Comparison of ENCODE assay signal across 9 cellular contexts in genomic region chr12:21989819-21990412, GRCh38. TPM values are rescaled to one million over a fixed set of nuclear protein-coding genes. Genes with fewer than 3 reads are reported as not detected.
DNase-seq lines count a peak whose midpoint lies in the region; ATAC-seq and TF ChIP-seq lines count a peak whose summit lies in the region.
"Had no signal": no experiment of that assay in that cellular context is flagged by ENCODE, and none has a peak within 500 bp of the region (broad histone marks: within the 10 kb centered on the region; RNA-seq: fewer than 3 reads in every experiment).

No MANE protein-coding gene starts in this region.

- H3K9ac ChIP-seq in KMS-11, result no peak overlapping the region

- no peak overlapping the region for H3K4me3 ChIP-seq in CD8-positive, alpha-beta T cell (ENCODE audit: low read depth, low read length)
- H3K4me3 ChIP-seq in KMS-11 (IDR thresholded peaks at IDR 0.05; ENCODE audit: insufficient read depth, low read depth, low read length) (no peak overlapping the region), cardiac fibroblast (replicated peaks in 1 of 2; ENCODE audit: low read depth in 2 of 2, low read length in 2 of 2) (no peak overlapping the region), spleen (no peak overlapping the region)

- WGBS in spleen, 5 donors, result 55 to 61% (median 58%) methylated on average over 5 of the region's 5 CpGs

- H3K27me3 ChIP-seq in CD8-positive, alpha-beta T cell (ENCODE audit: insufficient read depth, low read length), result no peaks in the 10 kb centered on the region
- H3K27me3 ChIP-seq in KMS-11 (ENCODE audit: insufficient read depth, low read depth), result no peaks in the 10 kb centered on the region
- no peaks in the 10 kb centered on the region for H3K27me3 ChIP-seq in spleen (replicated peaks in 1 of 7)

- H4K20me1 ChIP-seq in KMS-11 (ENCODE audit: insufficient read depth), result no peaks in the 10 kb centered on the region

- intact Hi-C loops in CD8-positive, alpha-beta T cell (cut with DNase I, micrococcal nuclease), result no loop called here
- intact Hi-C loops in spleen (cut with DNase I; ENCODE audit: low total_unique reads), result no loop called here

- no peak overlapping the region for H3K4me2 ChIP-seq in KMS-11

- no peaks in the 10 kb centered on the region for H3K9me3 ChIP-seq in CD8-positive, alpha-beta T cell (ENCODE audit: low read length)
- no peaks in the 10 kb centered on the region for H3K9me3 ChIP-seq in spleen

- no peaks in the 10 kb centered on the region for H3K79me2 ChIP-seq in KMS-11 (ENCODE audit: insufficient read depth, low read depth)

- no peak for TF ChIP-seq POLR2A in spleen (IDR thresholded peaks at IDR 0.05)

- H3K27ac ChIP-seq in CD8-positive, alpha-beta T cell (ENCODE audit: low read depth, low read length), result no peak overlapping the region
- H3K27ac ChIP-seq in KMS-11 (no peak overlapping the region), spleen (no peak overlapping the region)

- H3K4me3 Mint-ChIP-seq in CD8-positive, alpha-beta T cell, result no peak overlapping the region
- H3K4me3 Mint-ChIP-seq in nephron progenitor cell, result no peak overlapping the region
- H3K4me3 Mint-ChIP-seq in activated naive CD4-positive, alpha-beta T cell treated with anti-CD3 and anti-CD28 coated beads, Interleukin-2, amount 10 ng/mL, durations not matched to agents 7 days and 5 days, result no peak overlapping the region

- no peaks in the 10 kb centered on the region for H3K9me3 Mint-ChIP-seq in CD8-positive, alpha-beta T cell
- no peaks in the 10 kb centered on the region for H3K9me3 Mint-ChIP-seq in nephron progenitor cell
- peaks cover 2% of the 10 kb centered on the region for H3K9me3 Mint-ChIP-seq in activated naive CD4-positive, alpha-beta T cell treated with anti-CD3 and anti-CD28 coated beads, Interleukin-2, amount 10 ng/mL, durations not matched to agents 7 days and 5 days
- H3K9me3 Mint-ChIP-seq: activated T-helper 2 cell treated with anti-CD3 and anti-CD28 coated beads, Interferon-gamma antibody, Interleukin-2, Interleukin-4, amounts not matched to agents 10 μg/mL and 5 μg/mL and 100 μg/mL, durations not matched to agents 14 hours and 24 hours and 36 hours had no signal

- H3K4me1 ChIP-seq in CD8-positive, alpha-beta T cell (ENCODE audit: insufficient read depth, low read length), result no peaks in the 10 kb centered on the region
- H3K4me1 ChIP-seq in KMS-11 (ENCODE audit: low read depth, poor library complexity, severe bottlenecking) (no peaks in the 10 kb centered on the region), spleen (peaks cover 0 to 5% (median 0%) of the 10 kb centered on the region in 6 donors)

- CTCF ChIA-PET in CD8-positive, alpha-beta T cell (lab: Charles Lee), result interaction anchor here (0.7 to 4.1 kb wide), 3 partner anchors 14 to 377 kb away, joined by 4 to 22 read pairs (median 4); no protein-coding TSS in a partner anchor
- CTCF ChIA-PET in activated naive CD4-positive, alpha-beta T cell treated with anti-CD3 and anti-CD28 coated beads, Interleukin-2, amount 10 ng/mL, durations not matched to agents 7 days and 5 days (lab: Charles Lee), result interaction anchor here (0.6 to 4.8 kb wide), 8 partner anchors 24 to 677 kb away, joined by 3 to 31 read pairs (median 4); no protein-coding TSS in a partner anchor

- H3K27me3 Mint-ChIP-seq in CD8-positive, alpha-beta T cell (ENCODE audit: low read depth), result peaks cover 8% of the 10 kb centered on the region
- H3K27me3 Mint-ChIP-seq in nephron progenitor cell (ENCODE audit: low read depth, poor library complexity), result no peaks in the 10 kb centered on the region
- peaks cover 12% of the 10 kb centered on the region for H3K27me3 Mint-ChIP-seq in activated naive CD4-positive, alpha-beta T cell treated with anti-CD3 and anti-CD28 coated beads, Interleukin-2, amount 10 ng/mL, durations not matched to agents 7 days and 5 days

- peak; percentile 26 for TF ChIP-seq CTCF in CD8-positive, alpha-beta T cell (IDR thresholded peaks at IDR 0.05)
- TF ChIP-seq CTCF in KMS-11 (conservative IDR thresholded peaks at IDR 0.05; ENCODE audit: low read depth, low read length) (peak; percentile 41), cardiac fibroblast (IDR thresholded peaks at IDR 0.05; ENCODE audit: low read depth, low read length) (peak; percentile 59), nephron progenitor cell (IDR thresholded peaks at IDR 0.05) (peak; percentile 53), spleen (IDR thresholded peaks at IDR 0.05 in 8 of 11, conservative IDR thresholded peaks at IDR 0.05 in 3 of 11) (peak in 5 of 11 experiments; percentile 10 to 27 (median 21))

- no peak overlapping the region for H2AFZ ChIP-seq in KMS-11 (ENCODE audit: low read depth)

- no peak overlapping the region for H3K27ac Mint-ChIP-seq in CD8-positive, alpha-beta T cell
- H3K27ac Mint-ChIP-seq in nephron progenitor cell, result no peak overlapping the region
- no peak overlapping the region for H3K27ac Mint-ChIP-seq in activated naive CD4-positive, alpha-beta T cell treated with anti-CD3 and anti-CD28 coated beads, Interleukin-2, amount 10 ng/mL, durations not matched to agents 7 days and 5 days
- H3K27ac Mint-ChIP-seq: activated T-helper 2 cell treated with anti-CD3 and anti-CD28 coated beads, Interferon-gamma antibody, Interleukin-2, Interleukin-4, amounts not matched to agents 10 μg/mL and 5 μg/mL and 100 μg/mL, durations not matched to agents 14 hours and 24 hours and 36 hours had no signal

- no peaks in the 10 kb centered on the region for H3K36me3 Mint-ChIP-seq in CD8-positive, alpha-beta T cell
- no peaks in the 10 kb centered on the region for H3K36me3 Mint-ChIP-seq in nephron progenitor cell (ENCODE audit: low read depth)
- H3K36me3 Mint-ChIP-seq in activated naive CD4-positive, alpha-beta T cell treated with anti-CD3 and anti-CD28 coated beads, Interleukin-2, amount 10 ng/mL, durations not matched to agents 7 days and 5 days, result peaks cover 1% of the 10 kb centered on the region

- POLR2A ChIA-PET in CD8-positive, alpha-beta T cell (lab: Charles Lee), result no interaction called here

- peaks cover 4% of the 10 kb centered on the region for H3K4me1 Mint-ChIP-seq in CD8-positive, alpha-beta T cell (ENCODE audit: low read depth)
- peaks cover 25% of the 10 kb centered on the region for H3K4me1 Mint-ChIP-seq in nephron progenitor cell
- H3K4me1 Mint-ChIP-seq in activated naive CD4-positive, alpha-beta T cell treated with anti-CD3 and anti-CD28 coated beads, Interleukin-2, amount 10 ng/mL, durations not matched to agents 7 days and 5 days, result peaks cover 10% of the 10 kb centered on the region

- ATAC-seq in CD8-positive, alpha-beta T cell, result no peak
- ATAC-seq in HG03280 (IDR thresholded peaks at IDR 0.05; ENCODE audit: unreplicated experiment), result no peak
- ATAC-seq in HG02938 (IDR thresholded peaks at IDR 0.05; ENCODE audit: unreplicated experiment), result no peak

- no peaks in the 10 kb centered on the region for H3K36me3 ChIP-seq in CD8-positive, alpha-beta T cell (ENCODE audit: insufficient read depth, low read length)
- H3K36me3 ChIP-seq in KMS-11 (ENCODE audit: insufficient read depth) (no peaks in the 10 kb centered on the region), spleen (no peaks in the 10 kb centered on the region)

- no peak for DNase-seq in CD8-positive, alpha-beta T cell
- DNase-seq in cardiac fibroblast (ENCODE audit: low read depth in 2 of 2) (peak; percentile 65 to 78), nephron progenitor cell (no peak), spleen (no peak)
- DNase-seq in activated naive CD4-positive, alpha-beta T cell treated with anti-CD3 and anti-CD28 coated beads, Interleukin-2, amount 10 ng/mL, durations not matched to agents 7 days and 5 days, result no peak

RNA-seq across cellular contexts. Expression of gene ABCC9, which starts 48.7 kb away (rescaled TPM):
- not detected for total RNA-seq in CD8-positive, alpha-beta T cell
- total RNA-seq in spleen, result 10 to 100 TPM; 10.1 to 21.8 (median 18.7) TPM
- under 1 TPM; 0.42 to 0.54 (median 0.45) TPM for polyA plus RNA-seq in spleen

RNA-seq across cellular contexts. Expression of gene CMAS, which starts 56.1 kb away (rescaled TPM):
- 1 to 10 TPM; 4.4 to 7.7 TPM for total RNA-seq in CD8-positive, alpha-beta T cell
- 10 to 100 TPM; 21.6 to 28.8 (median 26.4) TPM for total RNA-seq in spleen
- 10 to 100 TPM; 18.7 to 30.7 (median 24.3) TPM for polyA plus RNA-seq in spleen

Comparison
In these comparisons a context has a peak if more than half of its experiments do, and no peak if none do; other contexts are left out.
1. DNase-seq: peak in cardiac fibroblast (2 of 2); none in CD8-positive, alpha-beta T cell (0 of 7), nephron progenitor cell (single experiment), spleen (single experiment) and activated naive CD4-positive, alpha-beta T cell treated with anti-CD3 and anti-CD28 coated beads, Interleukin-2, amount 10 ng/mL, durations not matched to agents 7 days and 5 days (single experiment).
2. RNA of gene ABCC9, which starts 48.7 kb away (total RNA-seq): 10.1 to 21.8 TPM in spleen; not detected in CD8-positive, alpha-beta T cell; every median in the first group is over 10 times any median in the second.